17 cellular contexts compared by ENCODE assay signal in genomic region chr5:171363846-171364245, GRCh38. TPM values are rescaled to one million over a fixed set of nuclear protein-coding genes. Genes with fewer than 3 reads are reported as not detected.
DNase-seq lines count a peak whose midpoint lies in the region; ATAC-seq lines count a peak whose summit lies in the region.
"Had no signal": no experiment of that assay in that cellular context is flagged by ENCODE, and none has a peak within 500 bp of the region (broad histone marks: within the 10 kb centered on the region; RNA-seq: fewer than 3 reads in every experiment).

No MANE protein-coding gene starts in this region.

- H3K27me3 ChIP-seq in CD4-positive, alpha-beta memory T cell (ENCODE audit: insufficient read depth, low read length) = no peaks in the 10 kb centered on the region

- no peaks in the 10 kb centered on the region for H3K4me1 ChIP-seq in CD4-positive, alpha-beta memory T cell (ENCODE audit: insufficient read depth, low read length)

- no peak overlapping the region for H3K27ac Mint-ChIP-seq in activated CD4-positive, alpha-beta T cell treated with anti-CD3 and anti-CD28 coated beads, Interleukin-2, amount 10 ng/mL, durations not matched to agents 24 days and 14 days
- H3K27ac Mint-ChIP-seq in CD4-positive, alpha-beta memory T cell = no peak overlapping the region
- H3K27ac Mint-ChIP-seq in activated CD4-positive, alpha-beta T cell treated with anti-CD3 and anti-CD28 coated beads for 36 hours = no peak overlapping the region
- H3K27ac Mint-ChIP-seq: activated T-cell treated with anti-CD3 and anti-CD28 coated beads, Interleukin-2, amount 50 U/mL, for 24 hours; CD14-positive monocyte; WTC11 had no signal

- H3K4me3 Mint-ChIP-seq in activated CD4-positive, alpha-beta T cell treated with anti-CD3 and anti-CD28 coated beads, Interleukin-2, amount 10 ng/mL, durations not matched to agents 24 days and 14 days = no peak overlapping the region
- H3K4me3 Mint-ChIP-seq in CD4-positive, alpha-beta memory T cell = no peak overlapping the region
- no peak overlapping the region for H3K4me3 Mint-ChIP-seq in activated CD4-positive, alpha-beta T cell treated with anti-CD3 and anti-CD28 coated beads for 36 hours
- H3K4me3 Mint-ChIP-seq: activated T-cell treated with anti-CD3 and anti-CD28 coated beads, Interleukin-2, amount 50 U/mL, for 24 hours; CD14-positive monocyte; WTC11 had no signal

- peak; percentile 49 for ATAC-seq in GM18519 (IDR thresholded peaks at IDR 0.05; ENCODE audit: low FRiP score, unreplicated experiment)
- ATAC-seq in GM21723 (IDR thresholded peaks at IDR 0.05; ENCODE audit: unreplicated experiment) = peak; percentile 55
- peak; percentile 57 for ATAC-seq in HG03469 (IDR thresholded peaks at IDR 0.05; ENCODE audit: unreplicated experiment)
- ATAC-seq in HG02571 (IDR thresholded peaks at IDR 0.05; ENCODE audit: unreplicated experiment) = no peak
- ATAC-seq in activated CD4-positive, alpha-beta T cell treated with anti-CD3 and anti-CD28 coated beads for 36 hours = no peak
- ATAC-seq: left ventricle myocardium superior, Right ventricle myocardium inferior, WTC11 had no signal

- no peaks in the 10 kb centered on the region for H3K36me3 Mint-ChIP-seq in activated CD4-positive, alpha-beta T cell treated with anti-CD3 and anti-CD28 coated beads, Interleukin-2, amount 10 ng/mL, durations not matched to agents 24 days and 14 days (ENCODE audit: low read depth)
- H3K36me3 Mint-ChIP-seq in CD4-positive, alpha-beta memory T cell = no peaks in the 10 kb centered on the region
- no peaks in the 10 kb centered on the region for H3K36me3 Mint-ChIP-seq in activated CD4-positive, alpha-beta T cell treated with anti-CD3 and anti-CD28 coated beads for 36 hours (ENCODE audit: low read depth)
- H3K36me3 Mint-ChIP-seq: CD14-positive monocyte, WTC11 had no signal

- H3K27me3 Mint-ChIP-seq in activated CD4-positive, alpha-beta T cell treated with anti-CD3 and anti-CD28 coated beads, Interleukin-2, amount 10 ng/mL, durations not matched to agents 24 days and 14 days = peaks cover 16% of the 10 kb centered on the region
- peaks cover 9 to 16% of the 10 kb centered on the region in 2 donors for H3K27me3 Mint-ChIP-seq in CD4-positive, alpha-beta memory T cell
- peaks cover 14% of the 10 kb centered on the region for H3K27me3 Mint-ChIP-seq in activated CD4-positive, alpha-beta T cell treated with anti-CD3 and anti-CD28 coated beads for 36 hours

- no peaks in the 10 kb centered on the region for H3K9me3 Mint-ChIP-seq in activated CD4-positive, alpha-beta T cell treated with anti-CD3 and anti-CD28 coated beads, Interleukin-2, amount 10 ng/mL, durations not matched to agents 24 days and 14 days
- no peaks in the 10 kb centered on the region for H3K9me3 Mint-ChIP-seq in CD4-positive, alpha-beta memory T cell
- H3K9me3 Mint-ChIP-seq in activated CD4-positive, alpha-beta T cell treated with anti-CD3 and anti-CD28 coated beads for 36 hours (ENCODE audit: low read depth) = no peaks in the 10 kb centered on the region
- H3K9me3 Mint-ChIP-seq: activated T-cell treated with anti-CD3 and anti-CD28 coated beads, Interleukin-2, amount 50 U/mL, for 24 hours; CD14-positive monocyte; WTC11 had no signal

- intact Hi-C loops in activated CD4-positive, alpha-beta T cell treated with anti-CD3 and anti-CD28 coated beads, Interleukin-2, amount 10 ng/mL, durations not matched to agents 24 days and 14 days (cut with micrococcal nuclease) = no loop called here
- intact Hi-C loops in CD4-positive, alpha-beta memory T cell (cut with micrococcal nuclease) = no loop called here
- intact Hi-C loops in activated CD4-positive, alpha-beta T cell treated with anti-CD3 and anti-CD28 coated beads for 36 hours (cut with DNase I, micrococcal nuclease) = no loop called here

- no peaks in the 10 kb centered on the region for H3K9me3 ChIP-seq in CD4-positive, alpha-beta memory T cell (ENCODE audit: control insufficient read depth in 1 of 2, low read length in 2 of 2)

- POLR2A ChIA-PET in CD4-positive, alpha-beta memory T cell (lab: Charles Lee; ENCODE audit: partially characterized antibody) = no interaction called here
- POLR2A ChIA-PET in activated CD4-positive, alpha-beta T cell treated with anti-CD3 and anti-CD28 coated beads for 36 hours (lab: Charles Lee) = no interaction called here

- CTCF ChIA-PET in CD4-positive, alpha-beta memory T cell (lab: Charles Lee; ENCODE audit: partially characterized antibody) = no interaction called here
- CTCF ChIA-PET in activated CD4-positive, alpha-beta T cell treated with anti-CD3 and anti-CD28 coated beads for 36 hours (lab: Charles Lee) = interaction anchor here (0.6 kb wide), 1 partner anchor 980 kb away, joined by 3 read pairs; no protein-coding TSS in a partner anchor

- no peak overlapping the region for H3K4me3 ChIP-seq in CD4-positive, alpha-beta memory T cell (ENCODE audit: low read length in 2 of 2)

- no peaks in the 10 kb centered on the region for H3K36me3 ChIP-seq in CD4-positive, alpha-beta memory T cell (ENCODE audit: insufficient read depth, low read length)

- H3K27ac ChIP-seq in CD4-positive, alpha-beta memory T cell (ENCODE audit: low read depth, low read length) = no peak overlapping the region

- H3K4me1 Mint-ChIP-seq in activated CD4-positive, alpha-beta T cell treated with anti-CD3 and anti-CD28 coated beads, Interleukin-2, amount 10 ng/mL, durations not matched to agents 24 days and 14 days = no peaks in the 10 kb centered on the region
- H3K4me1 Mint-ChIP-seq in CD4-positive, alpha-beta memory T cell = no peaks in the 10 kb centered on the region
- no peaks in the 10 kb centered on the region for H3K4me1 Mint-ChIP-seq in activated CD4-positive, alpha-beta T cell treated with anti-CD3 and anti-CD28 coated beads for 36 hours

- peak; percentile 8 for DNase-seq in amniotic epithelial cell (ENCODE audit: low read depth)
- DNase-seq in activated CD4-positive, alpha-beta T cell treated with anti-CD3 and anti-CD28 coated beads, Interleukin-2, amount 10 ng/mL, durations not matched to agents 24 days and 14 days = no peak
- DNase-seq in CD4-positive, alpha-beta memory T cell = no peak
- DNase-seq in activated CD4-positive, alpha-beta T cell treated with anti-CD3 and anti-CD28 coated beads for 36 hours = no peak
- DNase-seq: activated T-cell treated with anti-CD3 and anti-CD28 coated beads, Interleukin-2, amount 50 U/mL, for 24 hours; effector CD8-positive, alpha-beta T cell; left ventricle myocardium superior; NCI-H446 treated with DMSO at 0.1 percent for 48 hours; nucleus accumbens had no signal

RNA-seq across cellular contexts. Expression of gene NPM1, which starts 23.8 kb away (rescaled TPM):
- total RNA-seq in activated CD4-positive, alpha-beta T cell treated with anti-CD3 and anti-CD28 coated beads, Interleukin-2, amount 10 ng/mL, durations not matched to agents 24 days and 14 days = 3,066 and 3,162 TPM in 2 replicates
- total RNA-seq in CD4-positive, alpha-beta memory T cell = 100 to 1,000 TPM; 857 to 892 TPM
- polyA plus RNA-seq in CD4-positive, alpha-beta memory T cell = 100 to 1,000 TPM; 595 to 777 TPM
- 1,000 to 10,000 TPM; 3,156 to 3,905 TPM for total RNA-seq in activated CD4-positive, alpha-beta T cell treated with anti-CD3 and anti-CD28 coated beads for 36 hours

RNA-seq across cellular contexts. Expression of gene TLX3, which starts 54.8 kb away (rescaled TPM):
- not detected in 2 replicates for total RNA-seq in activated CD4-positive, alpha-beta T cell treated with anti-CD3 and anti-CD28 coated beads, Interleukin-2, amount 10 ng/mL, durations not matched to agents 24 days and 14 days
- total RNA-seq in CD4-positive, alpha-beta memory T cell = not detected
- not detected for polyA plus RNA-seq in CD4-positive, alpha-beta memory T cell
- total RNA-seq in activated CD4-positive, alpha-beta T cell treated with anti-CD3 and anti-CD28 coated beads for 36 hours = not detected
- total RNA-seq: glomerular endothelial cell, left ventricle myocardium superior, Right ventricle myocardium inferior, WTC11 had no signal
- polyA plus RNA-seq: CD14-positive monocyte had no signal

RNA-seq across cellular contexts. Expression of gene FGF18, which starts 55.6 kb away (rescaled TPM):
- total RNA-seq in activated CD4-positive, alpha-beta T cell treated with anti-CD3 and anti-CD28 coated beads, Interleukin-2, amount 10 ng/mL, durations not matched to agents 24 days and 14 days = 0.17 and 0.33 TPM in 2 replicates
- under 1 TPM; 0.17 to 0.32 TPM for total RNA-seq in CD4-positive, alpha-beta memory T cell
- polyA plus RNA-seq in CD4-positive, alpha-beta memory T cell = under 1 TPM in 1 of 2 donors, not detected in 1; 0.09 TPM
- not detected for total RNA-seq in activated CD4-positive, alpha-beta T cell treated with anti-CD3 and anti-CD28 coated beads for 36 hours
- total RNA-seq: glomerular endothelial cell had no signal
- polyA plus RNA-seq: CD14-positive monocyte had no signal

Comparison
In these comparisons a context has a peak if more than half of its experiments do, and no peak if none do; other contexts are left out.
1. ATAC-seq: peak in GM18519 (single experiment), GM21723 (single experiment) and HG03469 (single experiment); none in HG02571 (single experiment) and activated CD4-positive, alpha-beta T cell treated with anti-CD3 and anti-CD28 coated beads for 36 hours (single experiment).